Comparison of ENCODE assay signal across 8 cellular contexts in genomic region chr5:160506006-160507004, GRCh38.
DNase-seq lines count a peak whose midpoint lies in the region; ATAC-seq and TF ChIP-seq lines count a peak whose summit lies in the region.

No MANE protein-coding gene starts in this region.

- no peak overlapping the region for H3K9ac ChIP-seq in mammary epithelial cell (ENCODE audit: insufficient read depth, low read length)

- peaks cover 8% of the 10 kb centered on the region for H3K4me1 ChIP-seq in mammary epithelial cell (ENCODE audit: insufficient read depth, low read length)

- H3K4me1 Mint-ChIP-seq in MCF 10A (ENCODE audit: insufficient read depth, unreplicated experiment) (peaks cover 5% of the 10 kb centered on the region), type B pancreatic cell (ENCODE audit: unreplicated experiment) (peaks cover 18% of the 10 kb centered on the region)
- peaks cover 42 to 50% of the 10 kb centered on the region in 2 donors for H3K4me1 Mint-ChIP-seq in natural killer cell treated with Interleukin-12 subunit alpha and Interleukin-12 subunit beta and Interleukin-15 and Interleukin-18, amount 100 ng/mL, for 72 hours (ENCODE audit: low read depth in 2 of 2)

- in situ Hi-C loops in mammary epithelial cell (cut with MboI; ENCODE audit: low sequenced_read_pairs in 2 of 2) = loop anchor here in 1 of 2 donors (25.0 kb wide), 1 partner anchor 281 kb away; no protein-coding TSS in a partner anchor

- H3K27ac Mint-ChIP-seq in MCF 10A (ENCODE audit: low read depth, unreplicated experiment) = no peak overlapping the region
- peak overlapping the region; percentile 70 to 82 for H3K27ac Mint-ChIP-seq in natural killer cell treated with Interleukin-12 subunit alpha and Interleukin-12 subunit beta and Interleukin-15 and Interleukin-18, amount 100 ng/mL, for 72 hours
- peak overlapping the region; percentile 31 for H3K27ac Mint-ChIP-seq in type B pancreatic cell

- H3K4me3 Mint-ChIP-seq in MCF 10A (ENCODE audit: unreplicated experiment) (no peak overlapping the region), type B pancreatic cell (no peak overlapping the region)
- peak overlapping the region; percentile 77 for H3K4me3 Mint-ChIP-seq in natural killer cell treated with Interleukin-12 subunit alpha and Interleukin-12 subunit beta and Interleukin-15 and Interleukin-18, amount 100 ng/mL, for 72 hours

- WGBS in mammary epithelial cell (ENCODE audit: low coverage, missing lambda C conversion rate) = 82% methylated on average over 11 of the region's 18 CpGs

- peak; percentile 77 for ATAC-seq in HG03095 (IDR thresholded peaks at IDR 0.05; ENCODE audit: unreplicated experiment)
- ATAC-seq in natural killer cell treated with Interleukin-12 subunit alpha and Interleukin-12 subunit beta and Interleukin-15 and Interleukin-18, amount 100 ng/mL, for 72 hours = peak; percentile 81 to 85

- no peaks in the 10 kb centered on the region for H3K36me3 ChIP-seq in mammary epithelial cell (ENCODE audit: insufficient read depth, low read length)

- no peak overlapping the region for H3K27ac ChIP-seq in mammary epithelial cell (ENCODE audit: insufficient read depth, low read depth, low read length)

- no peaks in the 10 kb centered on the region for H3K79me2 ChIP-seq in mammary epithelial cell (ENCODE audit: insufficient read depth, low read length)

- H3K27me3 ChIP-seq in mammary epithelial cell (ENCODE audit: insufficient read depth, low read length) = no peaks in the 10 kb centered on the region

- H3K9me3 ChIP-seq in mammary epithelial cell (replicated peaks; ENCODE audit: insufficient read depth, low read length) = no peaks in the 10 kb centered on the region

- POLR2A ChIA-PET in MCF 10A (lab: Yijun Ruan, JAX) = interaction anchor here (0.8 to 0.9 kb wide), 2 partner anchors 15 to 466 kb away, joined by 3 to 4 read pairs; no protein-coding TSS in a partner anchor

- H3K9me3 Mint-ChIP-seq in MCF 10A (ENCODE audit: unreplicated experiment) (no peaks in the 10 kb centered on the region), type B pancreatic cell (peaks cover 4% of the 10 kb centered on the region)
- no peaks in the 10 kb centered on the region for H3K9me3 Mint-ChIP-seq in natural killer cell treated with Interleukin-12 subunit alpha and Interleukin-12 subunit beta and Interleukin-15 and Interleukin-18, amount 100 ng/mL, for 72 hours

- CTCF ChIA-PET in mammary epithelial cell (lab: Charles Lee; ENCODE audit: low non-redundant PET) = interaction anchor here (2.1 kb wide), 1 partner anchor 68 kb away, joined by 8 read pairs; no protein-coding TSS in a partner anchor
- CTCF ChIA-PET in MCF 10A (lab: Yijun Ruan, JAX) = interaction anchor here (0.6 to 4.0 kb wide), 15 partner anchors 13 to 1677 kb away, joined by 3 to 47 read pairs (median 4); partner anchors contain the start of gene GABRA6

- H3K27me3 Mint-ChIP-seq in MCF 10A (ENCODE audit: insufficient read depth, unreplicated experiment) (no peaks in the 10 kb centered on the region), type B pancreatic cell (peaks cover 37% of the 10 kb centered on the region)
- peaks cover 0 to under 1% of the 10 kb centered on the region in 2 donors for H3K27me3 Mint-ChIP-seq in natural killer cell treated with Interleukin-12 subunit alpha and Interleukin-12 subunit beta and Interleukin-15 and Interleukin-18, amount 100 ng/mL, for 72 hours

- H3K4me3 ChIP-seq in mammary epithelial cell (replicated peaks in 1 of 3; ENCODE audit: insufficient read depth in 1 of 3, low read depth in 2 of 3, low read length in 3 of 3) = no peak overlapping the region

- intact Hi-C loops in mammary epithelial cell (cut with micrococcal nuclease) (loop anchor here (5.0 to 10.0 kb wide), 4 partner anchors 138 to 1038 kb away; partner anchors contain the start of gene GABRB2), MCF 10A (cut with micrococcal nuclease) (loop anchor here (5.0 to 10.0 kb wide), 3 partner anchors 178 to 1456 kb away; no protein-coding TSS in a partner anchor)

- H4K20me1 ChIP-seq in mammary epithelial cell (ENCODE audit: insufficient read depth, low read length) = no peaks in the 10 kb centered on the region

- no peak for DNase-seq in mammary epithelial cell
- DNase-seq in MCF 10A (ENCODE audit: unreplicated experiment) = no peak
- DNase-seq in activated CD4-positive, CD25-positive, alpha-beta regulatory T cell treated with anti-CD3 and anti-CD28 coated beads, Interleukin-2, amount 50 U/mL, for 72 hours = peak; percentile 62
- peak; percentile 50 for DNase-seq in cerebellar cortex (ENCODE audit: low spot score)
- peak; percentile 76 for DNase-seq in natural killer cell treated with Interleukin-12 subunit alpha and Interleukin-12 subunit beta and Interleukin-15 and Interleukin-18, amount 100 ng/mL, for 72 hours (ENCODE audit: low spot score)
- DNase-seq in type B pancreatic cell (ENCODE audit: extremely low spot score, unreplicated experiment) = no peak
- no peak for DNase-seq in NCI-H82 treated with DMSO at 0.1 percent for 48 hours (lab: John Stamatoyannopoulos, UW; ENCODE audit: unreplicated experiment)

- peak overlapping the region; percentile 82 for H2AFZ ChIP-seq in mammary epithelial cell (ENCODE audit: low read depth, low read length)

- dilution Hi-C loops in mammary epithelial cell (cut with HindIII; ENCODE audit: low sequenced_read_pairs) = no loop called here

- BruUV-seq in mammary epithelial cell (replicated peaks; lab: Mats Ljungman, UMichigan) (no TSS peak), MCF 10A (replicated peaks; lab: Mats Ljungman, UMichigan) (no TSS peak)

- TF ChIP-seq CTCF in mammary epithelial cell (conservative IDR thresholded peaks at IDR 0.05 in 1 of 2, IDR thresholded peaks at IDR 0.05 in 1 of 2; ENCODE audit: extremely low read depth in 1 of 2, insufficient read depth in 1 of 2, low read depth in 1 of 2, low read length in 2 of 2) (no peak), MCF 10A (IDR thresholded peaks at IDR 0.05; ENCODE audit: unreplicated experiment) (no peak), type B pancreatic cell (conservative IDR thresholded peaks at IDR 0.05) (no peak)

- H3K4me2 ChIP-seq in mammary epithelial cell (ENCODE audit: insufficient read depth, low read depth, low read length) = no peak overlapping the region

- H3K36me3 Mint-ChIP-seq in MCF 10A (ENCODE audit: insufficient read depth, unreplicated experiment) (no peaks in the 10 kb centered on the region), type B pancreatic cell (no peaks in the 10 kb centered on the region)
- H3K36me3 Mint-ChIP-seq in natural killer cell treated with Interleukin-12 subunit alpha and Interleukin-12 subunit beta and Interleukin-15 and Interleukin-18, amount 100 ng/mL, for 72 hours = no peaks in the 10 kb centered on the region

Comparison
In these comparisons a context has a peak if more than half of its experiments do, and no peak if none do; other contexts are left out.
1. DNase-seq: peak in activated CD4-positive, CD25-positive, alpha-beta regulatory T cell treated with anti-CD3 and anti-CD28 coated beads, Interleukin-2, amount 50 U/mL, for 72 hours (single experiment), cerebellar cortex (single experiment) and natural killer cell treated with Interleukin-12 subunit alpha and Interleukin-12 subunit beta and Interleukin-15 and Interleukin-18, amount 100 ng/mL, for 72 hours (single experiment); none in mammary epithelial cell (single experiment), MCF 10A (single experiment), type B pancreatic cell (single experiment) and NCI-H82 treated with DMSO at 0.1 percent for 48 hours (single experiment).